In the genomic region with DNA sequence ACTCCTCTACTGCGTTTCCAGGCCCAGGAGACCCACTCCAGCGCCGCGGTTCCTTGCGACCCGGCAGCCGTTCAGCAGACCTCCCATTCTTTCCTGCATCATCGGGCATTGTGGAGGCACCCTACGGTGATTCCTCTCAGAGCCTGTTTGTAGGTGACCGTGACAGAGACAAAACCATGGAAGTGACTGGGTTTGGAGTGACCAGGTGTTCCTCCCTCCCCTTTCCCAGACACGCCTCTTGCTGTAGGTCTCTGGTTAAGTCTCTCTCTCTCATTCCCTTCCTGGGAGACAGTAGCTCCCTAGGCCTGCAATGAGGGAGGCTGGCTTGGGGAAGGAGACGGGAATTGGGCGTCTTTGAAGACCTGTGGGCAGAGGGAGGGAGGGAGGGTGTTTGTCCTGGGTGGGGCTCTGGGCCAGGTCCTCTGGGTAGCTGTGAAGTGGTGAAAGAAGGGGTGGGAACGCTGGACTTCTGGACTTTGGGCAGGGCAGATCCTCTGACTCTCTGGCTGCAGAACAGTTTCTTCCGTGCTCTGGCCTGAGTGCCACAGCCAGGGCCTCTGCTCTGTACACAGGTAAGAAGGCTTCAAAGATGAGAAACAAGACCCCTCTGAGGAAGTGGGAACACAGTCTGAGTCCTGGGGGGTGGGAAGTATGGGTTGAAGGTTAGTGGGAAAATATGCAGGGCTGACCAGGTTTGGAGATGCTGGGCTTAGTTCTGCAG, we compare ENCODE assay signal across 8 cellular contexts. TPM values are rescaled to one million over a fixed set of nuclear protein-coding genes. Genes with fewer than 3 reads are reported as not detected.
DNase-seq lines count a peak whose midpoint lies in the region; ATAC-seq and TF ChIP-seq lines count a peak whose summit lies in the region.

No MANE protein-coding gene starts in this region.

- peak overlapping the region; percentile 98 for H3K4me2 ChIP-seq in Loucy (ENCODE audit: low read depth, low read length, poor library complexity, severe bottlenecking)

- H3K9me2 ChIP-seq in Loucy (replicated peaks; ENCODE audit: low read depth, low read length), result no peaks in the 10 kb centered on the region

- in situ Hi-C loops in Caki2 (cut with HindIII; ENCODE audit: low pct_unique_long_range_greater_than_20kb, low sequenced_read_pairs), result no loop called here

- H3K36me3 ChIP-seq in Loucy (ENCODE audit: insufficient read depth, low read length), result no peaks in the 10 kb centered on the region
- peaks cover 27% of the 10 kb centered on the region for H3K36me3 ChIP-seq in thymus (ENCODE audit: control insufficient read depth, insufficient read depth)

- no peaks in the 10 kb centered on the region for H4K20me1 ChIP-seq in Loucy (ENCODE audit: insufficient read depth, low read length, poor library complexity, severe bottlenecking)

- peaks cover 20% of the 10 kb centered on the region for H3K4me1 ChIP-seq in Loucy (ENCODE audit: insufficient read depth, low read length, poor library complexity, severe bottlenecking)
- H3K4me1 ChIP-seq in thymus (ENCODE audit: control insufficient read depth, insufficient read depth, low read length), result peaks cover 14% of the 10 kb centered on the region

- H3K27ac ChIP-seq in thymus (ENCODE audit: low read depth), result peak overlapping the region; percentile 92

- H3K27ac Mint-ChIP-seq in MCF 10A (ENCODE audit: low read depth, unreplicated experiment), result peak overlapping the region; percentile 96

- ATAC-seq in left colon, result peak; percentile 82
- ATAC-seq in GM18861 (IDR thresholded peaks at IDR 0.05; ENCODE audit: unreplicated experiment), result no peak
- ATAC-seq in GM21528 (IDR thresholded peaks at IDR 0.05; ENCODE audit: low FRiP score, unreplicated experiment), result no peak

- H3K4me3 Mint-ChIP-seq in MCF 10A (ENCODE audit: unreplicated experiment), result peak overlapping the region; percentile 94

- H3K36me3 Mint-ChIP-seq in MCF 10A (ENCODE audit: insufficient read depth, unreplicated experiment), result peaks cover 43% of the 10 kb centered on the region

- no TSS peak for BruUV-seq in MCF 10A (replicated peaks; lab: Mats Ljungman, UMichigan)

- peak overlapping the region; percentile 86 for H3K9ac ChIP-seq in Loucy (ENCODE audit: low read depth, low read length, poor library complexity, severe bottlenecking)

- peak overlapping the region; percentile 83 for H3K4me3 ChIP-seq in Loucy (ENCODE audit: low read length, poor library complexity, severe bottlenecking)
- H3K4me3 ChIP-seq in thymus (ENCODE audit: low read length), result peak overlapping the region; percentile 96

- no peaks in the 10 kb centered on the region for H3K9me3 Mint-ChIP-seq in MCF 10A (ENCODE audit: unreplicated experiment)

- no peaks in the 10 kb centered on the region for H3K27me3 ChIP-seq in Loucy (ENCODE audit: insufficient read depth, low read length, poor library complexity, severe bottlenecking)
- no peaks in the 10 kb centered on the region for H3K27me3 ChIP-seq in thymus (ENCODE audit: control insufficient read depth, insufficient read depth)

- no peaks in the 10 kb centered on the region for H3K9me3 ChIP-seq in Loucy (ENCODE audit: insufficient read depth, low read depth, low read length)
- no peaks in the 10 kb centered on the region for H3K9me3 ChIP-seq in thymus (ENCODE audit: control insufficient read depth)

- peak; percentile 59 for DNase-seq in Caki2 (ENCODE audit: low read depth)
- DNase-seq in MCF 10A (ENCODE audit: unreplicated experiment), result peak; percentile 40
- DNase-seq in left colon, result peak; percentile 82 to 92
- no peak for DNase-seq in effector CD4-positive, alpha-beta T cell

- intact Hi-C loops in MCF 10A (cut with micrococcal nuclease), result no loop called here
- intact Hi-C loops in left colon (cut with DNase I, micrococcal nuclease), result loop anchor here in 1 of 2 donors (10.0 kb wide), 1 partner anchor 75 kb away; no protein-coding TSS in a partner anchor

- no peaks in the 10 kb centered on the region for H3F3A ChIP-seq in Loucy (ENCODE audit: low read depth)

- CTCF ChIA-PET in MCF 10A (lab: Yijun Ruan, JAX), result interaction anchor here (0.5 to 2.6 kb wide), 5 partner anchors 70 to 459 kb away, joined by 3 to 12 read pairs (median 4); no protein-coding TSS in a partner anchor

- no peak for TF ChIP-seq CTCF in Loucy (conservative IDR thresholded peaks at IDR 0.05; ENCODE audit: low read length)
- TF ChIP-seq CTCF in MCF 10A (IDR thresholded peaks at IDR 0.05; ENCODE audit: unreplicated experiment), result no peak

- POLR2A ChIA-PET in MCF 10A (lab: Yijun Ruan, JAX), result interaction anchor here (0.9 to 3.9 kb wide), 21 partner anchors 9 to 569 kb away, joined by 3 to 60 read pairs (median 9); partner anchors contain the start of genes CNPY3, GTPBP2, KLHDC3 and MEA1

- peaks cover 32% of the 10 kb centered on the region for H3K79me2 ChIP-seq in Loucy (ENCODE audit: insufficient read depth, low read length)

- 22% methylated on average over 15 of the region's 15 CpGs for WGBS in thymus

- H3K27me3 Mint-ChIP-seq in MCF 10A (ENCODE audit: insufficient read depth, unreplicated experiment), result no peaks in the 10 kb centered on the region

- H2AFZ ChIP-seq in Loucy (ENCODE audit: low read length), result peak overlapping the region; percentile 98

- peaks cover 28% of the 10 kb centered on the region for H3K4me1 Mint-ChIP-seq in MCF 10A (ENCODE audit: insufficient read depth, unreplicated experiment)

RNA-seq across cellular contexts. Expression of gene KLC4, which starts 0.8 kb away (rescaled TPM):
- total RNA-seq in Caki2 (2014; rRNA removed; shearing (Covaris generic); ENCODE audit: low replicate concordance), result 49.3 and 61.6 TPM in 2 replicates
- 17.5 and 23.4 TPM in 2 replicates for total RNA-seq in MCF 10A (2022)
- total RNA-seq in left colon, result 100 to 1,000 TPM; 109 to 122 TPM
- 27.1 TPM for polyA plus RNA-seq in thymus

RNA-seq across cellular contexts. Expression of gene MRPL2, which starts 1.0 kb away (rescaled TPM):
- total RNA-seq in Caki2 (2014; rRNA removed; shearing (Covaris generic); ENCODE audit: low replicate concordance), result 47.5 and 50.5 TPM in 2 replicates
- 155 and 174 TPM in 2 replicates for total RNA-seq in MCF 10A (2022)
- total RNA-seq in left colon, result 10 to 100 TPM; 62.5 to 75.0 TPM
- polyA plus RNA-seq in thymus, result 49.9 TPM

RNA-seq across cellular contexts. Expression of gene CUL7, which starts 6.5 kb away (rescaled TPM):
- total RNA-seq in Caki2 (2014; rRNA removed; shearing (Covaris generic); ENCODE audit: low replicate concordance), result 39.2 TPM in 2 replicates
- 22.7 and 31.4 TPM in 2 replicates for total RNA-seq in MCF 10A (2022)
- total RNA-seq in left colon, result 10 to 100 TPM; 14.9 to 15.3 TPM
- 5.5 TPM for polyA plus RNA-seq in thymus

RNA-seq across cellular contexts. Expression of gene PTK7, which starts 15.9 kb away (rescaled TPM):
- 45.4 and 69.5 TPM in 2 replicates for total RNA-seq in Caki2 (2014; rRNA removed; shearing (Covaris generic); ENCODE audit: low replicate concordance)
- total RNA-seq in MCF 10A (2022) (42.6 and 48.4 TPM in 2 replicates), left colon (1 to 10 TPM; 8.0 to 9.7 TPM)
- polyA plus RNA-seq in thymus, result 101 TPM

RNA-seq across cellular contexts. Expression of gene RRP36, which starts 38.8 kb away (rescaled TPM):
- 79.1 and 98.6 TPM in 2 replicates for total RNA-seq in Caki2 (2014; rRNA removed; shearing (Covaris generic); ENCODE audit: low replicate concordance)
- total RNA-seq in MCF 10A (2022) (72.8 and 80.4 TPM in 2 replicates), left colon (10 to 100 TPM; 33.6 to 45.8 TPM)
- 50.1 TPM for polyA plus RNA-seq in thymus
